Comparison of ENCODE assay signal across 18 cellular contexts in the genomic region with DNA sequence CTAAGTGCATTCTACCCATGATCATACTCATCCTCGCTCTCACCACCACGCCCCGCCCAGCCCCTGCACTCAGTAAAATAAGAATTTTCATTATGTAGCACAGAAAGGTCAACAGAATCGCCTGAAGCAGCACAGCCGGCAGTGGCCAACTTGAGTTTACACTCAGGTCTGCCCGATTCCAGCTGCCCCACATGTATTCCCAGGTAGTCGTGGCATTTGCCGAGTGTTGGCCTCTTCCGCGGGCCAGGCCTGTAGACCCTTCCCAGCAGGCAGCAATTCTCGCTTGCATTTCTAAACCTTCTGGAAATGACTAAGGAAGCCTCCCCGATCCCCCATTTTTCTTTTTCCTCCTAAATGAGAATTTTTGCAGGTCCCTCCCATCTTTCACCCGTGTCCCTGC. TPM values are rescaled to one million over a fixed set of nuclear protein-coding genes. Genes with fewer than 3 reads are reported as not detected.
DNase-seq lines count a peak whose midpoint lies in the region; ATAC-seq and TF ChIP-seq lines count a peak whose summit lies in the region.
"Had no signal": no experiment of that assay in that cellular context is flagged by ENCODE, and none has a peak within 500 bp of the region (broad histone marks: within the 10 kb centered on the region; RNA-seq: fewer than 3 reads in every experiment).

No MANE protein-coding gene starts in this region.

- no peaks in the 10 kb centered on the region for H3K36me3 Mint-ChIP-seq in activated CD4-positive, alpha-beta T cell treated with anti-CD3 and anti-CD28 coated beads, Interleukin-2, amount 10 ng/mL, durations not matched to agents 7 days and 5 days (ENCODE audit: low read depth)
- H3K36me3 Mint-ChIP-seq in activated CD4-positive, alpha-beta T cell treated with anti-CD3 and anti-CD28 coated beads, Interleukin-2, amount 10 ng/mL, durations not matched to agents 24 days and 14 days (ENCODE audit: low read depth) = no peaks in the 10 kb centered on the region
- no peaks in the 10 kb centered on the region for H3K36me3 Mint-ChIP-seq in WTC11
- H3K36me3 Mint-ChIP-seq in endodermal cell (ENCODE audit: low read depth) = no peaks in the 10 kb centered on the region

- no peak overlapping the region for H3K9ac ChIP-seq in endodermal cell (ENCODE audit: extremely low read depth, low read length, poor library complexity, severe bottlenecking)

- H3K9me3 Mint-ChIP-seq in activated CD4-positive, alpha-beta T cell treated with anti-CD3 and anti-CD28 coated beads, Interleukin-2, amount 10 ng/mL, durations not matched to agents 7 days and 5 days = no peaks in the 10 kb centered on the region
- H3K9me3 Mint-ChIP-seq in activated CD4-positive, alpha-beta T cell treated with anti-CD3 and anti-CD28 coated beads, Interleukin-2, amount 10 ng/mL, durations not matched to agents 24 days and 14 days = no peaks in the 10 kb centered on the region
- H3K9me3 Mint-ChIP-seq in WTC11 = no peaks in the 10 kb centered on the region
- H3K9me3 Mint-ChIP-seq in endodermal cell = no peaks in the 10 kb centered on the region
- H3K9me3 Mint-ChIP-seq: CD4-positive, alpha-beta T cell had no signal

- POLR2A ChIA-PET in activated CD4-positive, alpha-beta T cell treated with anti-CD3 and anti-CD28 coated beads, Interleukin-2, amount 10 ng/mL, durations not matched to agents 7 days and 5 days (lab: Charles Lee) = no interaction called here
- POLR2A ChIA-PET in WTC11 (lab: Charles Lee) = no interaction called here

- H3K4me3 ChIP-seq in endodermal cell (ENCODE audit: low read length) = no peak overlapping the region
- H3K4me3 ChIP-seq in aorta (ENCODE audit: low read length in 2 of 2) = no peak overlapping the region
- H3K4me3 ChIP-seq: A549, HAP-1 had no signal

- H3K4me1 ChIP-seq in endodermal cell (ENCODE audit: control insufficient read depth, insufficient read depth, low read length) (no peaks in the 10 kb centered on the region), aorta (ENCODE audit: control insufficient read depth in 1 of 2, insufficient read depth in 2 of 2, low read length in 2 of 2) (no peaks in the 10 kb centered on the region)
- H3K4me1 ChIP-seq: Caco-2, HAP-1 had no signal

- no peak overlapping the region for H3K4me3 Mint-ChIP-seq in activated CD4-positive, alpha-beta T cell treated with anti-CD3 and anti-CD28 coated beads, Interleukin-2, amount 10 ng/mL, durations not matched to agents 7 days and 5 days
- H3K4me3 Mint-ChIP-seq in activated CD4-positive, alpha-beta T cell treated with anti-CD3 and anti-CD28 coated beads, Interleukin-2, amount 10 ng/mL, durations not matched to agents 24 days and 14 days = no peak overlapping the region
- H3K4me3 Mint-ChIP-seq in WTC11 = no peak overlapping the region
- no peak overlapping the region for H3K4me3 Mint-ChIP-seq in endodermal cell
- H3K4me3 Mint-ChIP-seq: CD4-positive, alpha-beta T cell had no signal

- no peak for DNase-seq in activated CD4-positive, alpha-beta T cell treated with anti-CD3 and anti-CD28 coated beads, Interleukin-2, amount 10 ng/mL, durations not matched to agents 7 days and 5 days
- DNase-seq in activated CD4-positive, alpha-beta T cell treated with anti-CD3 and anti-CD28 coated beads, Interleukin-2, amount 10 ng/mL, durations not matched to agents 24 days and 14 days = no peak
- DNase-seq in WTC11 (ENCODE audit: low spot score) (no peak), endodermal cell (no peak), aorta (no peak)
- no peak for DNase-seq in stimulated activated CD8-positive, alpha-beta memory T cell treated with anti-CD3 and anti-CD28 coated beads, Interleukin-4, amount 100 ng/mL, for 48 hours
- DNase-seq: AML-193; Caco-2; CD4-positive, alpha-beta T cell; IMR-90; KBM-7 had no signal

- H3K9me3 ChIP-seq in endodermal cell (ENCODE audit: control insufficient read depth, low read length) (no peaks in the 10 kb centered on the region), aorta (ENCODE audit: control insufficient read depth, low read length) (no peaks in the 10 kb centered on the region)
- H3K9me3 ChIP-seq: A549, Caco-2, HAP-1 had no signal

- CTCF ChIA-PET in activated CD4-positive, alpha-beta T cell treated with anti-CD3 and anti-CD28 coated beads, Interleukin-2, amount 10 ng/mL, durations not matched to agents 7 days and 5 days (lab: Charles Lee) = interaction anchor here (1.1 to 1.2 kb wide), 2 partner anchors 12 to 19 kb away, joined by 3 read pairs; no protein-coding TSS in a partner anchor
- CTCF ChIA-PET in WTC11 (lab: Charles Lee) = interaction anchor here (1.5 to 1.8 kb wide), 3 partner anchors 25 to 194 kb away, joined by 4 to 7 read pairs (median 5); no protein-coding TSS in a partner anchor

- WGBS in endodermal cell (ENCODE audit: insufficient coverage in 1 of 2, insufficient read length in 1 of 2), 2 experiments = 76 to 81% methylated on average over 12 to 13 of the region's 13 CpGs
- WGBS in aorta, 2 donors = 74 to 76% methylated on average over 13 of the region's 13 CpGs

- ATAC-seq in WTC11 (no peak), aorta (ENCODE audit: low FRiP score) (no peak), GM21381 (IDR thresholded peaks at IDR 0.05; ENCODE audit: unreplicated experiment) (no peak)
- ATAC-seq: A549 had no signal

- H3K36me3 ChIP-seq in endodermal cell (ENCODE audit: control insufficient read depth, insufficient read depth, low read length) = no peaks in the 10 kb centered on the region
- no peaks in the 10 kb centered on the region for H3K36me3 ChIP-seq in aorta (ENCODE audit: control insufficient read depth in 1 of 2, insufficient read depth in 2 of 2, low read length in 1 of 2)
- H3K36me3 ChIP-seq: HAP-1 had no signal

- intact Hi-C loops in activated CD4-positive, alpha-beta T cell treated with anti-CD3 and anti-CD28 coated beads, Interleukin-2, amount 10 ng/mL, durations not matched to agents 24 days and 14 days (cut with micrococcal nuclease) = no loop called here
- intact Hi-C loops in aorta (cut with DNase I) = no loop called here

- H3K27me3 Mint-ChIP-seq in activated CD4-positive, alpha-beta T cell treated with anti-CD3 and anti-CD28 coated beads, Interleukin-2, amount 10 ng/mL, durations not matched to agents 7 days and 5 days = peaks cover 3% of the 10 kb centered on the region
- peaks cover 1% of the 10 kb centered on the region for H3K27me3 Mint-ChIP-seq in activated CD4-positive, alpha-beta T cell treated with anti-CD3 and anti-CD28 coated beads, Interleukin-2, amount 10 ng/mL, durations not matched to agents 24 days and 14 days
- H3K27me3 Mint-ChIP-seq in WTC11 (ENCODE audit: low read depth) = no peaks in the 10 kb centered on the region
- no peaks in the 10 kb centered on the region for H3K27me3 Mint-ChIP-seq in endodermal cell (ENCODE audit: insufficient read depth)

- TF ChIP-seq CTCF in WTC11 (IDR thresholded peaks at IDR 0.05) (no peak), endodermal cell (conservative IDR thresholded peaks at IDR 0.05) (no peak)

- H3K27ac Mint-ChIP-seq in activated CD4-positive, alpha-beta T cell treated with anti-CD3 and anti-CD28 coated beads, Interleukin-2, amount 10 ng/mL, durations not matched to agents 7 days and 5 days = peak overlapping the region; percentile 27
- H3K27ac Mint-ChIP-seq in activated CD4-positive, alpha-beta T cell treated with anti-CD3 and anti-CD28 coated beads, Interleukin-2, amount 10 ng/mL, durations not matched to agents 24 days and 14 days = no peak overlapping the region
- no peak overlapping the region for H3K27ac Mint-ChIP-seq in WTC11
- H3K27ac Mint-ChIP-seq in endodermal cell = peak overlapping the region; percentile 8
- H3K27ac Mint-ChIP-seq: CD4-positive, alpha-beta T cell had no signal

- peaks cover 6% of the 10 kb centered on the region for H3K4me1 Mint-ChIP-seq in activated CD4-positive, alpha-beta T cell treated with anti-CD3 and anti-CD28 coated beads, Interleukin-2, amount 10 ng/mL, durations not matched to agents 7 days and 5 days
- peaks cover 5% of the 10 kb centered on the region for H3K4me1 Mint-ChIP-seq in activated CD4-positive, alpha-beta T cell treated with anti-CD3 and anti-CD28 coated beads, Interleukin-2, amount 10 ng/mL, durations not matched to agents 24 days and 14 days
- H3K4me1 Mint-ChIP-seq in WTC11 = peaks cover 2% of the 10 kb centered on the region; the same call in 1 of the 2 replicates
- H3K4me1 Mint-ChIP-seq in endodermal cell = peaks cover 4% of the 10 kb centered on the region

- H3K27ac ChIP-seq in endodermal cell (ENCODE audit: low read depth, low read length) = no peak overlapping the region
- no peak overlapping the region for H3K27ac ChIP-seq in aorta (ENCODE audit: low read depth in 1 of 2, low read length in 2 of 2)
- H3K27ac ChIP-seq: 22Rv1, A549, C4-2B had no signal

- H3K27me3 ChIP-seq in endodermal cell (ENCODE audit: control insufficient read depth, insufficient read depth, low read length, poor library complexity, severe bottlenecking) (no peaks in the 10 kb centered on the region), aorta (ENCODE audit: control insufficient read depth in 1 of 2, insufficient read depth in 2 of 2, low read length in 1 of 2) (no peaks in the 10 kb centered on the region)

RNA-seq across cellular contexts. Expression of gene CNGB1, which starts 0.6 kb away (rescaled TPM):
- not detected for total RNA-seq in activated CD4-positive, alpha-beta T cell treated with anti-CD3 and anti-CD28 coated beads, Interleukin-2, amount 10 ng/mL, durations not matched to agents 7 days and 5 days
- total RNA-seq in activated CD4-positive, alpha-beta T cell treated with anti-CD3 and anti-CD28 coated beads, Interleukin-2, amount 10 ng/mL, durations not matched to agents 24 days and 14 days = not detected in 2 replicates
- total RNA-seq in WTC11 (2021) (not detected in 3 replicates), endodermal cell (under 1 TPM; 0.29 to 0.60 TPM), aorta (not detected)
- polyA plus RNA-seq in endodermal cell (2013, experiment 1 of 2) = 1.1 TPM
- 0.50 TPM for polyA plus RNA-seq in endodermal cell (2013, experiment 2 of 2)
- polyA plus RNA-seq in aorta = not detected
- total RNA-seq: Caco-2; CD4-positive, alpha-beta T cell; HT-29; IMR-90 had no signal
- polyA plus RNA-seq: BJ, IMR-90 had no signal

RNA-seq across cellular contexts. Expression of gene ZNF319, which starts 30.2 kb away (rescaled TPM):
- total RNA-seq in activated CD4-positive, alpha-beta T cell treated with anti-CD3 and anti-CD28 coated beads, Interleukin-2, amount 10 ng/mL, durations not matched to agents 7 days and 5 days = 10 to 100 TPM; 19.8 to 20.8 TPM
- total RNA-seq in activated CD4-positive, alpha-beta T cell treated with anti-CD3 and anti-CD28 coated beads, Interleukin-2, amount 10 ng/mL, durations not matched to agents 24 days and 14 days = 8.0 and 8.3 TPM in 2 replicates
- total RNA-seq in WTC11 (2021) = 4.6 to 5.5 TPM (median 5.3 TPM) in 3 replicates
- total RNA-seq in endodermal cell = 10 to 100 TPM in 1 of 2 donors, 1 to 10 TPM in 1; 9.8 to 10.8 TPM
- 11.5 TPM for polyA plus RNA-seq in endodermal cell (2013, experiment 1 of 2)
- polyA plus RNA-seq in endodermal cell (2013, experiment 2 of 2) = 8.2 TPM
- 10 to 100 TPM in 1 of 2 donors, 1 to 10 TPM in 1; 7.0 to 10.6 TPM for total RNA-seq in aorta
- polyA plus RNA-seq in aorta = 1 to 10 TPM; 1.6 to 4.1 TPM

RNA-seq across cellular contexts. Expression of gene USB1, which starts 30.9 kb away (rescaled TPM):
- 10 to 100 TPM; 52.0 to 58.0 TPM for total RNA-seq in activated CD4-positive, alpha-beta T cell treated with anti-CD3 and anti-CD28 coated beads, Interleukin-2, amount 10 ng/mL, durations not matched to agents 7 days and 5 days
- 50.9 and 54.4 TPM in 2 replicates for total RNA-seq in activated CD4-positive, alpha-beta T cell treated with anti-CD3 and anti-CD28 coated beads, Interleukin-2, amount 10 ng/mL, durations not matched to agents 24 days and 14 days
- 67.1 to 75.2 TPM (median 69.6 TPM) in 3 replicates for total RNA-seq in WTC11 (2021)
- total RNA-seq in endodermal cell = 100 to 1,000 TPM; 139 to 163 TPM
- polyA plus RNA-seq in endodermal cell (2013, experiment 1 of 2) = 62.2 TPM
- 62.7 TPM for polyA plus RNA-seq in endodermal cell (2013, experiment 2 of 2)
- 10 to 100 TPM; 31.8 to 41.3 TPM for total RNA-seq in aorta
- 10 to 100 TPM; 24.9 to 34.1 TPM for polyA plus RNA-seq in aorta

RNA-seq across cellular contexts. Expression of gene MMP15, which starts 55.2 kb away (rescaled TPM):
- total RNA-seq in activated CD4-positive, alpha-beta T cell treated with anti-CD3 and anti-CD28 coated beads, Interleukin-2, amount 10 ng/mL, durations not matched to agents 7 days and 5 days = under 1 TPM; 0.20 to 0.27 TPM
- 0.89 and 1.1 TPM in 2 replicates for total RNA-seq in activated CD4-positive, alpha-beta T cell treated with anti-CD3 and anti-CD28 coated beads, Interleukin-2, amount 10 ng/mL, durations not matched to agents 24 days and 14 days
- total RNA-seq in WTC11 (2021) (55.5 to 60.7 TPM (median 58.2 TPM) in 3 replicates), endodermal cell (100 to 1,000 TPM in 1 of 2 donors, 10 to 100 TPM in 1; 99.8 to 105 TPM), aorta (1 to 10 TPM; 5.4 to 5.9 TPM)
- polyA plus RNA-seq in endodermal cell (2013, experiment 1 of 2) = 34.0 TPM
- 34.0 TPM for polyA plus RNA-seq in endodermal cell (2013, experiment 2 of 2)
- polyA plus RNA-seq in aorta = 1 to 10 TPM in 1 of 2 donors, under 1 TPM in 1; 0.82 to 2.1 TPM

Comparison
In these comparisons a context has a peak if more than half of its experiments do, and no peak if none do; other contexts are left out.
1. H3K27ac Mint-ChIP-seq: peak in activated CD4-positive, alpha-beta T cell treated with anti-CD3 and anti-CD28 coated beads, Interleukin-2, amount 10 ng/mL, durations not matched to agents 7 days and 5 days (single experiment) and endodermal cell (single experiment); none in activated CD4-positive, alpha-beta T cell treated with anti-CD3 and anti-CD28 coated beads, Interleukin-2, amount 10 ng/mL, durations not matched to agents 24 days and 14 days (single experiment) and WTC11 (single experiment).